9 cellular contexts compared by ENCODE assay signal in genomic region chr1:201795066-201795465, GRCh38. TPM values are rescaled to one million over a fixed set of nuclear protein-coding genes. Genes with fewer than 3 reads are reported as not detected.
DNase-seq lines count a peak whose midpoint lies in the region; ATAC-seq, FAIRE-seq and TF ChIP-seq lines count a peak whose summit lies in the region.
"Had no signal": no experiment of that assay in that cellular context is flagged by ENCODE, and none has a peak within 500 bp of the region (broad histone marks: within the 10 kb centered on the region; RNA-seq: fewer than 3 reads in every experiment).

No MANE protein-coding gene starts in this region.

- peaks cover 10% of the 10 kb centered on the region; the same call in 1 of the 2 replicates for H3K4me1 ChIP-seq in OCI-LY3 (ENCODE audit: low read length)

- TF ChIP-seq CTCF in GM12874 (IDR thresholded peaks at IDR 0.05; ENCODE audit: insufficient read depth, low read depth, low read length): 0 out of 2 replicates have a peak, but pooled peaks have one; percentile 20
- TF ChIP-seq CTCF in OCI-LY3 (IDR thresholded peaks at IDR 0.05; ENCODE audit: low read depth, low read length): peak; percentile 70
- peak; percentile 45 for TF ChIP-seq CTCF in fibroblast of villous mesenchyme (IDR thresholded peaks at IDR 0.05; ENCODE audit: insufficient read depth, low read depth, low read length)

- no peak overlapping the region for H3K4me2 ChIP-seq in OCI-LY3 (ENCODE audit: low read length)

- H2AFZ ChIP-seq in OCI-LY3 (ENCODE audit: low read depth, low read length): no peak overlapping the region

- peak; percentile 48 for DNase-seq in fibroblast of villous mesenchyme (ENCODE audit: low read depth)
- DNase-seq in foreskin melanocyte: no peak
- DNase-seq in putamen (ENCODE audit: low spot score): no peak
- DNase-seq in GDM1 (lab: John Stamatoyannopoulos, UW): no peak
- DNase-seq: activated CD8-positive, alpha-beta memory T cell treated with anti-CD3 and anti-CD28 coated beads, Interleukin-2, amount 10 ng/mL, durations not matched to agents 7 days and 5 days had no signal

- H3K27ac ChIP-seq in OCI-LY3 (ENCODE audit: low read length): no peak overlapping the region

- peak; percentile 40 for FAIRE-seq in A204.1 (lab: Jason Lieb, UNC)

- peaks cover 24% of the 10 kb centered on the region for H3K27me3 ChIP-seq in OCI-LY3 (ENCODE audit: low read depth, low read length)

- H3K4me3 ChIP-seq in OCI-LY3 (ENCODE audit: low read length) (no peak overlapping the region), fibroblast of villous mesenchyme (ENCODE audit: low read depth, low read length) (no peak overlapping the region)

- no peaks in the 10 kb centered on the region for H3K9me3 ChIP-seq in OCI-LY3 (ENCODE audit: insufficient read depth, low read length)

- ATAC-seq in GM18907 (IDR thresholded peaks at IDR 0.05; ENCODE audit: unreplicated experiment): no peak
- ATAC-seq: activated CD8-positive, alpha-beta memory T cell treated with anti-CD3 and anti-CD28 coated beads, Interleukin-2, amount 10 ng/mL, durations not matched to agents 7 days and 5 days had no signal

- H3K9ac ChIP-seq in OCI-LY3 (ENCODE audit: low read length): no peak overlapping the region

- no peaks in the 10 kb centered on the region for H3K79me2 ChIP-seq in OCI-LY3 (ENCODE audit: low read length)

- no peaks in the 10 kb centered on the region for H3K36me3 ChIP-seq in OCI-LY3 (replicated peaks; ENCODE audit: low read depth, low read length)

- H4K20me1 ChIP-seq in OCI-LY3 (ENCODE audit: insufficient read depth, low read length): no peaks in the 10 kb centered on the region

RNA-seq across cellular contexts. Expression of gene IPO9, which starts 33.9 kb away (rescaled TPM):
- total RNA-seq in fibroblast of villous mesenchyme: 28.3 and 28.9 TPM in 2 replicates

Comparison
In these comparisons a context has a peak if more than half of its experiments do, and no peak if none do; other contexts are left out.
1. CTCF ChIP-seq: peak in every context shown above with its lines; median percentile 70 in OCI-LY3; 45 in fibroblast of villous mesenchyme; 20 in GM12874.